Comparison of ENCODE assay signal across 8 cellular contexts in the genomic region with DNA sequence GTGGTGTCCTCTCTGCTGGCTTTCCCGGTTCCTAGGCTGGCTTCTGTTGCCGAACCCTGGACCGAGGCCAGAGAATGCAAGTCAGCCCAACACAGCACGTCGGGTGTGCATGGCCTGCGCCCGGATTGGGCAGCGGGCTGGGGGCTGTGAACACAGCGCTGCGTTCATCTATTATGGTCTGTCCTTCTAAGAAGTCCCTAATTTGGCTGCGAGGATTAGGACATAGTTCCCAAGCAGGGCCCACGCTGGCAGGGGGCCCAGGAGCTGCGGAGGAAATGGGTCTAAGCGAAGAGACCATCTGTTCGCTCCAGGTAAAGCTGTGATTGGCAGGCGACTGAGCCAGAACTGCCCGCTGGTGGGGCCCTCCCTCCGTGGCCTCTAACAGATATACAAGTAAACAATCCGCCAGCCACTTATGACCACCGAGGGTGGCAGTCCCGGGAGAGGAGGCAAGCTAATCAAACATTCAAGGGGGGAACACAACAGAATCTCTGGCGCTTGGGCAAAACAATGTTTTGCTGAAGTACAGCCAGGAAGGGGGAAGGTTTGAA. TPM values are rescaled to one million over a fixed set of nuclear protein-coding genes. Genes with fewer than 3 reads are reported as not detected.
DNase-seq lines count a peak whose midpoint lies in the region; ATAC-seq and TF ChIP-seq lines count a peak whose summit lies in the region.

No MANE protein-coding gene starts in this region.

- DNase-seq in DMS 273 treated with DMSO at 0.1 percent for 48 hours (lab: John Stamatoyannopoulos, UW), result peak; percentile 97
- DNase-seq in NCI-H2029 (lab: John Stamatoyannopoulos, UW), result peak; percentile 99
- DNase-seq in astrocyte of the cerebellum (ENCODE audit: low read depth), result peak; percentile 32
- DNase-seq in immature natural killer cell, result no peak

- no peak for TF ChIP-seq CTCF in astrocyte of the cerebellum (IDR thresholded peaks at IDR 0.05; ENCODE audit: low read depth, low read length, missing control alignments)

- H3K27ac ChIP-seq in skin epidermis, result peak overlapping the region in 19 of 21 experiments; percentile 44 to 84 (median 64)

- ATAC-seq in HG03565 (IDR thresholded peaks at IDR 0.05; ENCODE audit: unreplicated experiment) (no peak), GM19467 (IDR thresholded peaks at IDR 0.05; ENCODE audit: unreplicated experiment) (no peak), HG02970 (IDR thresholded peaks at IDR 0.05; ENCODE audit: low FRiP score, unreplicated experiment) (no peak)

- no peaks in the 10 kb centered on the region for H3K36me3 Mint-ChIP-seq in immature natural killer cell

- H3K27ac Mint-ChIP-seq in immature natural killer cell, result peak overlapping the region in 5 of 6 donors; percentile 37 to 95 (median 84)

- peaks cover 19 to 20% of the 10 kb centered on the region in 2 donors for H3K4me1 Mint-ChIP-seq in immature natural killer cell

- in situ Hi-C loops in astrocyte of the cerebellum (cut with HindIII; ENCODE audit: low sequenced_read_pairs), result no loop called here

- no peaks in the 10 kb centered on the region for H3K9me3 Mint-ChIP-seq in immature natural killer cell

- no peak overlapping the region for H3K4me3 ChIP-seq in astrocyte of the cerebellum (ENCODE audit: low read depth, low read length)
- H3K4me3 ChIP-seq in skin epidermis, result peak overlapping the region in 1 of 7 experiments; percentile 1

- H3K27me3 Mint-ChIP-seq in immature natural killer cell (ENCODE audit: low read depth in 3 of 3), result peaks cover 0 to 6% (median 1%) of the 10 kb centered on the region in 3 donors

- H3K4me3 Mint-ChIP-seq in immature natural killer cell, result peak overlapping the region in 1 of 5 donors; percentile 29

RNA-seq across cellular contexts. Expression of gene SYCE2, which starts 6.0 kb away (rescaled TPM):
- under 1 TPM in 1 of 3 donors, not detected in 2; 0.20 TPM for polyA plus RNA-seq in immature natural killer cell

RNA-seq across cellular contexts. Expression of gene FARSA, which starts 20.4 kb away (rescaled TPM):
- 10 to 100 TPM; 57.2 to 82.0 (median 71.1) TPM for polyA plus RNA-seq in immature natural killer cell

RNA-seq across cellular contexts. Expression of gene GCDH, which starts 22.1 kb away (rescaled TPM):
- 10 to 100 TPM; 17.0 to 21.6 (median 18.4) TPM for polyA plus RNA-seq in immature natural killer cell

RNA-seq across cellular contexts. Expression of gene CALR, which starts 25.3 kb away (rescaled TPM):
- 100 to 1,000 TPM; 125 to 301 (median 238) TPM for polyA plus RNA-seq in immature natural killer cell

RNA-seq across cellular contexts. Expression of gene KLF1, which starts 26.1 kb away (rescaled TPM):
- polyA plus RNA-seq in immature natural killer cell, result 1 to 10 TPM in 1 of 3 donors, under 1 TPM in 2; 0.15 to 1.8 (median 0.20) TPM

Comparison
In these comparisons a context has a peak if more than half of its experiments do, and no peak if none do; other contexts are left out.
1. DNase-seq: peak in DMS 273 treated with DMSO at 0.1 percent for 48 hours (single experiment), NCI-H2029 (single experiment) and astrocyte of the cerebellum (single experiment); none in immature natural killer cell (0 of 3).